ENCODE assay signal across 1 cellular context in the genomic region with DNA sequence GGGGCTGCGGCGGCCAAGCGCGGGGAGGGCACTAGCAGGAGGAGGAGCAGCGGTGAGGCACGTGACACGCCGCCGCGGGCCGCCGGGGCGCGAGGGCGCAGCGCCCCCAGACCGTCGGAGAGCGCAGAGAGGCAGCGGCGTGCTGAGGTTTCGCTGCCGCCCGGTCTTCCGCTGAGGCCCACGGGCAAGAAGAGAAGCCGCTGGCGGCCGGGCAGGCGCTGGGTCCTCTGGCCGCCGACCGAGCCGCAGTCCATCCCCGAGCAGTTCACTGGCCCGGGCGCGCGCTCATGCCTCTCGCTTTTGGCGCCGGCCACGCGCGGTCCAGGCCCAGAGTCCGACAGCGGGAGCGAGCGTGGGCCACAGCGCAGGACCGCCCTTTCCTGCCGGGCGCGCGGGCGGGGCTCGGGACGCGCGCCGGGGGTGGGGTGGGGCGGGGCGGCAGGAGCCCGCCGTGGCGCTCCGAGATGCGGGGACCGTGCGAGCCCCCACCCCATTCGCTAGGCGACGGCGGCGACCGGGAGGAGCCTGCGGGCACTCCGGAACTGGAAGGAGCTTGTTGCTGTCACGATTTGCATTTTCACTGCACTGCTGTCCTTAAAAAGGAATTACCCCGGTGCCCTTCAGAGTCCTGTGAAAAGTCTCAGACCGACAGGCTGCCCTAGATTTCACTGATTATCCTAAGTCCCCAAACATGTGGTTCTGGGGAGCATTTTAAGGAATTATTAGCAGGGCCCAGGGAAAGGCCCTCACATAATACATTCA.
TF ChIP-seq lines count a peak whose summit lies in the region.

TSS of gene MCUR1 (minus strand) at position 382 of the 762 bp plus-strand sequence. CDS start at position 254, 128 bp downstream.

TF ChIP-seq in K562, 482 proteins besides CTCF, POLR2A, EP300 and RAD21 (continued from another document and continues in another):
- TF ChIP-seq, protein P1, sequence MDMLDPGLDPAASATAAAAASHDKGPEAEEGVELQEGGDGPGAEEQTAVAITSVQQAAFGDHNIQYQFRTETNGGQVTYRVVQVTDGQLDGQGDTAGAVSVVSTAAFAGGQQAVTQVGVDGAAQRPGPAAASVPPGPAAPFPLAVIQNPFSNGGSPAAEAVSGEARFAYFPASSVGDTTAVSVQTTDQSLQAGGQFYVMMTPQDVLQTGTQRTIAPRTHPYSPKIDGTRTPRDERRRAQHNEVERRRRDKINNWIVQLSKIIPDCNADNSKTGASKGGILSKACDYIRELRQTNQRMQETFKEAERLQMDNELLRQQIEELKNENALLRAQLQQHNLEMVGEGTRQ (CRISPR knock-in tag; IDR thresholded peaks at IDR 0.05) = peak; percentile 92
- TF ChIP-seq AFF1 (IDR thresholded peaks at IDR 0.05; ENCODE audit: low read depth in 1 of 2, partially characterized antibody in 2 of 2) = peak in 1 of 2 experiments; percentile 59
- TF ChIP-seq, protein P2, sequence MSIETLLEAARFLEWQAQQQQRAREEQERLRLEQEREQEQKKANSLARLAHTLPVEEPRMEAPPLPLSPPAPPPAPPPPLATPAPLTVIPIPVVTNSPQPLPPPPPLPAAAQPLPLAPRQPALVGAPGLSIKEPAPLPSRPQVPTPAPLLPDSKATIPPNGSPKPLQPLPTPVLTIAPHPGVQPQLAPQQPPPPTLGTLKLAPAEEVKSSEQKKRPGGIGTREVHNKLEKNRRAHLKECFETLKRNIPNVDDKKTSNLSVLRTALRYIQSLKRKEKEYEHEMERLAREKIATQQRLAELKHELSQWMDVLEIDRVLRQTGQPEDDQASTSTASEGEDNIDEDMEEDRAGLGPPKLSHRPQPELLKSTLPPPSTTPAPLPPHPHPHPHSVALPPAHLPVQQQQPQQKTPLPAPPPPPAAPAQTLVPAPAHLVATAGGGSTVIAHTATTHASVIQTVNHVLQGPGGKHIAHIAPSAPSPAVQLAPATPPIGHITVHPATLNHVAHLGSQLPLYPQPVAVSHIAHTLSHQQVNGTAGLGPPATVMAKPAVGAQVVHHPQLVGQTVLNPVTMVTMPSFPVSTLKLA (conservative IDR thresholded peaks at IDR 0.05) = peak; percentile 59 to 92; a peak in 3 of 4 replicates
- 0 out of 2 replicates have a peak, but pooled peaks have one; percentile 47 for TF ChIP-seq ZC3H4 (CRISPR knock-in tag; IDR thresholded peaks at IDR 0.05; ENCODE audit: borderline replicate concordance)
- TF ChIP-seq ZNF143 (CRISPR knock-in tag; IDR thresholded peaks at IDR 0.05) = no peak
- TF ChIP-seq RBM25 (IDR thresholded peaks at IDR 0.05; ENCODE audit: low read depth, low read length, severe bottlenecking) = peak; percentile 58
- no peak for TF ChIP-seq BCOR (IDR thresholded peaks at IDR 0.05)
- TF ChIP-seq ZKSCAN1 (IDR thresholded peaks at IDR 0.05; ENCODE audit: low read depth, low read length) = 0 out of 2 replicates have a peak, but pooled peaks have one; percentile 25
- TF ChIP-seq SMARCA4 (IDR thresholded peaks at IDR 0.05) = no peak
- no peak for TF ChIP-seq PCBP1 (IDR thresholded peaks at IDR 0.05; ENCODE audit: low read depth, low read length, poor library complexity, severe bottlenecking)
- no peak for TF ChIP-seq DACH1 (IDR thresholded peaks at IDR 0.05; ENCODE audit: partially characterized antibody)
- no peak for TF ChIP-seq ZFP36 (IDR thresholded peaks at IDR 0.05; ENCODE audit: low read depth, low read length, partially characterized antibody)
- TF ChIP-seq CGGBP1 (CRISPR knock-in tag; IDR thresholded peaks at IDR 0.05) = peak; percentile 76; the same call in 1 of the 2 replicates
- peak; percentile 96; the same call in 1 of the 2 replicates for TF ChIP-seq ERF (CRISPR knock-in tag; IDR thresholded peaks at IDR 0.05)
- no peak for TF ChIP-seq CBX2 (IDR thresholded peaks at IDR 0.05; ENCODE audit: insufficient read depth, low read length, poor library complexity, severe bottlenecking)
- TF ChIP-seq ZNF695 (CRISPR knock-in tag; IDR thresholded peaks at IDR 0.05) = no peak
- TF ChIP-seq RFX1 (IDR thresholded peaks at IDR 0.05) = peak; percentile 67
- TF ChIP-seq CBX1 (IDR thresholded peaks at IDR 0.05; ENCODE audit: low read depth) = peak; percentile 91
- 0 out of 2 replicates have a peak, but pooled peaks have one; percentile 28 for TF ChIP-seq TCF7 (IDR thresholded peaks at IDR 0.05; ENCODE audit: borderline replicate concordance)
- TF ChIP-seq, protein P3, sequence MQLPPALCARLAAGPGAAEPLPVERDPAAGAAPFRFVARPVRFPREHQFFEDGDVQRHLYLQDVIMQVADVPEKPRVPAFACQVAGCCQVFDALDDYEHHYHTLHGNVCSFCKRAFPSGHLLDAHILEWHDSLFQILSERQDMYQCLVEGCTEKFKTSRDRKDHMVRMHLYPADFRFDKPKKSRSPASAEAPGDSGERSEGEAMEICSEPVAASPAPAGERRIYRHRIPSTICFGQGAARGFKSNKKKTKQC (CRISPR knock-in tag; IDR thresholded peaks at IDR 0.05) = peak; percentile 59; the same call in 1 of the 2 replicates
- TF ChIP-seq, protein P4, sequence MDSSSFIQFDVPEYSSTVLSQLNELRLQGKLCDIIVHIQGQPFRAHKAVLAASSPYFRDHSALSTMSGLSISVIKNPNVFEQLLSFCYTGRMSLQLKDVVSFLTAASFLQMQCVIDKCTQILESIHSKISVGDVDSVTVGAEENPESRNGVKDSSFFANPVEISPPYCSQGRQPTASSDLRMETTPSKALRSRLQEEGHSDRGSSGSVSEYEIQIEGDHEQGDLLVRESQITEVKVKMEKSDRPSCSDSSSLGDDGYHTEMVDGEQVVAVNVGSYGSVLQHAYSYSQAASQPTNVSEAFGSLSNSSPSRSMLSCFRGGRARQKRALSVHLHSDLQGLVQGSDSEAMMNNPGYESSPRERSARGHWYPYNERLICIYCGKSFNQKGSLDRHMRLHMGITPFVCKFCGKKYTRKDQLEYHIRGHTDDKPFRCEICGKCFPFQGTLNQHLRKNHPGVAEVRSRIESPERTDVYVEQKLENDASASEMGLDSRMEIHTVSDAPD (CRISPR knock-in tag; IDR thresholded peaks at IDR 0.05) = no peak
- TF ChIP-seq CCNT2 (IDR thresholded peaks at IDR 0.05; ENCODE audit: borderline replicate concordance, extremely low read depth, insufficient read length, low read depth, low read length) = peak; percentile 88
- peak; percentile 85 for TF ChIP-seq ZBTB9 (CRISPR knock-in tag; IDR thresholded peaks at IDR 0.05)
- no peak for TF ChIP-seq ZNF699 (CRISPR knock-in tag; IDR thresholded peaks at IDR 0.05; ENCODE audit: insufficient replicate concordance)
- TF ChIP-seq ZNF175 (CRISPR knock-in tag; IDR thresholded peaks at IDR 0.05; ENCODE audit: low read depth) = peak; percentile 82; the same call in 1 of the 2 replicates
- peak; percentile 72 for TF ChIP-seq ARID4B (CRISPR knock-in tag; IDR thresholded peaks at IDR 0.05)
- TF ChIP-seq HDAC1 (IDR thresholded peaks at IDR 0.05) = peak in 1 of 2 experiments; percentile 63; a peak in 1 of 4 replicates
- 0 out of 2 replicates have a peak, but pooled peaks have one; percentile 78 for TF ChIP-seq ZNF133 (CRISPR knock-in tag; IDR thresholded peaks at IDR 0.05)
- TF ChIP-seq TRIM24 (IDR thresholded peaks at IDR 0.05) = 0 out of 4 replicates have a peak, but pooled peaks of 1 of the 2 experiments have one; percentile 19
- TF ChIP-seq, protein P5, sequence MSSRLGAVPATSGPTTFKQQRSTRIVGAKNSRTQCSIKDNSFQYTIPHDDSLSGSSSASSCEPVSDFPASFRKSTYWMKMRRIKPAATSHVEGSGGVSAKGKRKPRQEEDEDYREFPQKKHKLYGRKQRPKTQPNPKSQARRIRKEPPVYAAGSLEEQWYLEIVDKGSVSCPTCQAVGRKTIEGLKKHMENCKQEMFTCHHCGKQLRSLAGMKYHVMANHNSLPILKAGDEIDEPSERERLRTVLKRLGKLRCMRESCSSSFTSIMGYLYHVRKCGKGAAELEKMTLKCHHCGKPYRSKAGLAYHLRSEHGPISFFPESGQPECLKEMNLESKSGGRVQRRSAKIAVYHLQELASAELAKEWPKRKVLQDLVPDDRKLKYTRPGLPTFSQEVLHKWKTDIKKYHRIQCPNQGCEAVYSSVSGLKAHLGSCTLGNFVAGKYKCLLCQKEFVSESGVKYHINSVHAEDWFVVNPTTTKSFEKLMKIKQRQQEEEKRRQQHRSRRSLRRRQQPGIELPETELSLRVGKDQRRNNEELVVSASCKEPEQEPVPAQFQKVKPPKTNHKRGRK (tag; IDR thresholded peaks at IDR 0.05) = no peak
- peak; percentile 96 for TF ChIP-seq POLR2G (IDR thresholded peaks at IDR 0.05; ENCODE audit: low read depth, low read length)
- TF ChIP-seq MITF (IDR thresholded peaks at IDR 0.05) = peak; percentile 87
- no peak for TF ChIP-seq KDM2B (CRISPR knock-in tag; IDR thresholded peaks at IDR 0.05)
- peak; percentile 5; the same call in 1 of the 2 replicates for TF ChIP-seq ZNF239 (CRISPR knock-in tag; IDR thresholded peaks at IDR 0.05)
- TF ChIP-seq GATAD2B (IDR thresholded peaks at IDR 0.05; ENCODE audit: borderline replicate concordance) = peak; percentile 14; the same call in 1 of the 2 replicates
- TF ChIP-seq GABPA (tag; conservative IDR thresholded peaks at IDR 0.05; ENCODE audit: low read depth) = peak; percentile 81
- TF ChIP-seq ZNF668 (CRISPR knock-in tag; IDR thresholded peaks at IDR 0.05) = peak; percentile 88; the same call in 1 of the 2 replicates
- TF ChIP-seq PML (IDR thresholded peaks at IDR 0.05; ENCODE audit: low read length) = peak; percentile 33; the same call in 1 of the 2 replicates
- TF ChIP-seq ZNF589 (CRISPR knock-in tag; IDR thresholded peaks at IDR 0.05; ENCODE audit: low read depth) = peak; percentile 87
